In the genomic region with DNA sequence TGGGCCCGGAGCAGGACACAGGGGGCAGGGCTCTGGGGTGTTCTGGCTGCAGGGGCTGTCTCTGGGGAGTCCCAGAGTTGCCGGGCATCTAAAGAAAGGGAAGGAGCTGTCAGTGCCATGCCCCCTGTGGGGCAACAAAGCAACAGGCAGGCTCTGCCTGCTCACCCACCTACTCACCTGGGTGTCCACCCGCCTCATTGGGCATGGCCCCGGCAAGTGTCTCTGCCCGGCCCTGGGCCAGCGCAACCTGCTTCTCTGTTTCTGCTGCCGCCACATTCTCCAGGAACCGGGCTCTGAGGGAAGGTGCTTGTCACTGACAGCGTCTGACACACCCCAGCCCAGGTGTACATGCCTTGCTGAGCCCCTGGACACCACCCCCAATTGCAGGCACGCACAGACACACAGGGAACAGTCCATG, we compare ENCODE assay signal across 1 cellular context.
TF ChIP-seq lines count a peak whose summit lies in the region.

No MANE protein-coding gene starts in this region.

TF ChIP-seq in IMR-90, 13 proteins besides CTCF, POLR2A, EP300 and RAD21 (continued from another document):
- TF ChIP-seq, protein P1, sequence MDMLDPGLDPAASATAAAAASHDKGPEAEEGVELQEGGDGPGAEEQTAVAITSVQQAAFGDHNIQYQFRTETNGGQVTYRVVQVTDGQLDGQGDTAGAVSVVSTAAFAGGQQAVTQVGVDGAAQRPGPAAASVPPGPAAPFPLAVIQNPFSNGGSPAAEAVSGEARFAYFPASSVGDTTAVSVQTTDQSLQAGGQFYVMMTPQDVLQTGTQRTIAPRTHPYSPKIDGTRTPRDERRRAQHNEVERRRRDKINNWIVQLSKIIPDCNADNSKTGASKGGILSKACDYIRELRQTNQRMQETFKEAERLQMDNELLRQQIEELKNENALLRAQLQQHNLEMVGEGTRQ (IDR thresholded peaks at IDR 0.05; ENCODE audit: low read depth, low read length) = no peak
- no peak for TF ChIP-seq RCOR1 (IDR thresholded peaks at IDR 0.05; ENCODE audit: insufficient replicate concordance, low read length)
- no peak for TF ChIP-seq CHD1 (IDR thresholded peaks at IDR 0.05; ENCODE audit: low read depth, low read length)
- no peak for TF ChIP-seq SMC3 (IDR thresholded peaks at IDR 0.05; ENCODE audit: low read depth, low read length)
- TF ChIP-seq ELK1 (IDR thresholded peaks at IDR 0.05; ENCODE audit: borderline replicate concordance, low read depth, low read length) = no peak
- no peak for TF ChIP-seq BHLHE40 (IDR thresholded peaks at IDR 0.05; ENCODE audit: low read depth, low read length)
- TF ChIP-seq CEBPB (IDR thresholded peaks at IDR 0.05; ENCODE audit: low read depth, low read length) = no peak
